Comparison of ENCODE assay signal across 19 cellular contexts in the genomic region with DNA sequence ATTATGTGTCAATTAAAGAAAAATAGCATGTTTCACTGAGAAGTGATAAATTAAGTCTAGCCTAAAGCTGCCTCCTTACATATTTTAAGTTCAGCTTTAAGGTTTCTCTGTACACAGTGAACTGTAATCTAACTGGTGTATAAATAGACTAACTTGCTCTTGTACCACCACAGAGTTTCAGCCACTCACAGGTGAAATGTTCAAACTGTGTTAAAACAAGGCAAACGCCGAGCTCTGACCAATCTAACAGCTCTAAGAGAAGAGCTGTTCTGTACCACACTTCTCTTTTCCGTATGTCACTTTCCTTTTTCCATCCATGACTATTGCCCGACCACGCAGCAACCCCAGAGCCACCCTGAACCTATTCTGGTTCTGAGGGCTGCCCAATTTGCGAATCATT.
DNase-seq lines count a peak whose midpoint lies in the region; ATAC-seq, FAIRE-seq and TF ChIP-seq lines count a peak whose summit lies in the region.
"Had no signal": no experiment of that assay in that cellular context is flagged by ENCODE, and none has a peak within 500 bp of the region (broad histone marks: within the 10 kb centered on the region; RNA-seq: fewer than 3 reads in every experiment).

No MANE protein-coding gene starts in this region.

- CTCF ChIA-PET in K562 (lab: Yijun Ruan, JAX; ENCODE audit: low intra/inter-chr PET ratio): no interaction called here

- ATAC-seq in GM18867 (IDR thresholded peaks at IDR 0.05; ENCODE audit: unreplicated experiment) (peak; percentile 91), GM19351 (IDR thresholded peaks at IDR 0.05; ENCODE audit: unreplicated experiment) (peak; percentile 47), HG02798 (IDR thresholded peaks at IDR 0.05; ENCODE audit: poor library complexity, unreplicated experiment) (peak; percentile 50), K562 (no peak)
- no peak for ATAC-seq in natural killer cell treated with Interleukin-12 subunit alpha and Interleukin-12 subunit beta and Interleukin-15 and Interleukin-18, amount 100 ng/mL, for 72 hours
- ATAC-seq: CD8-positive, alpha-beta T cell; HCT116 had no signal

- no peaks in the 10 kb centered on the region for H3K4me1 Mint-ChIP-seq in natural killer cell treated with Interleukin-12 subunit alpha and Interleukin-12 subunit beta and Interleukin-15 and Interleukin-18, amount 100 ng/mL, for 72 hours (ENCODE audit: low read depth in 2 of 2)
- H3K4me1 Mint-ChIP-seq: CD14-positive monocyte had no signal

- no peaks in the 10 kb centered on the region for H3K36me3 Mint-ChIP-seq in natural killer cell treated with Interleukin-12 subunit alpha and Interleukin-12 subunit beta and Interleukin-15 and Interleukin-18, amount 100 ng/mL, for 72 hours
- H3K36me3 Mint-ChIP-seq: CD14-positive monocyte; CD8-positive, alpha-beta T cell had no signal

- no TSS peak for BruUV-seq in K562 (replicated peaks; lab: Mats Ljungman, UMichigan)

- H3K4me2 ChIP-seq in K562 (ENCODE audit: insufficient read depth, low read length): no peak overlapping the region

- no peak overlapping the region for H3K4me3 ChIP-seq in K562

- H3K27ac ChIP-seq in K562 (ENCODE audit: extremely low read depth, low read depth, low read length): no peak overlapping the region

- FAIRE-seq in K562 (lab: Jason Lieb, UNC): peak; percentile 6
- FAIRE-seq: A204.1, D721Med had no signal

- H3K4me1 ChIP-seq in K562 (replicated peaks in 1 of 2; ENCODE audit: control insufficient read depth in 2 of 2, insufficient read depth in 2 of 2, low read length in 2 of 2): peaks cover 0 to 4% of the 10 kb centered on the region in 2 experiments; a peak in 3 of 5 replicates

- TF ChIP-seq EP300 in K562 (IDR thresholded peaks at IDR 0.05; ENCODE audit: low read length): no peak

- H3K36me3 ChIP-seq in K562 (ENCODE audit: control insufficient read depth, insufficient read depth, low read length): no peaks in the 10 kb centered on the region

- peaks cover 4% of the 10 kb centered on the region for H3K9me3 Mint-ChIP-seq in natural killer cell treated with Interleukin-12 subunit alpha and Interleukin-12 subunit beta and Interleukin-15 and Interleukin-18, amount 100 ng/mL, for 72 hours
- H3K9me3 Mint-ChIP-seq: CD8-positive, alpha-beta T cell; IgD-negative memory B cell had no signal

- no peaks in the 10 kb centered on the region for H3K9me3 ChIP-seq in K562 (replicated peaks; ENCODE audit: control insufficient read depth, insufficient read depth, low read depth, low read length)

- TF ChIP-seq CTCF in K562 (IDR thresholded peaks at IDR 0.05 in 2 of 3, conservative IDR thresholded peaks at IDR 0.05 in 1 of 3; ENCODE audit: insufficient read depth in 2 of 3, low read depth in 1 of 3, low read length in 3 of 3): no peak

- peaks cover 4% of the 10 kb centered on the region; the same call in 2 of the 3 replicates for H3K79me2 ChIP-seq in K562 (ENCODE audit: control insufficient read depth, insufficient read depth, low read length)

- no peaks in the 10 kb centered on the region for H3K9me1 ChIP-seq in K562 (ENCODE audit: control insufficient read depth, insufficient read depth, low read length)

- no peak for TF ChIP-seq POLR2A in K562 (conservative IDR thresholded peaks at IDR 0.05)

- no peak overlapping the region for H3K4me3 Mint-ChIP-seq in natural killer cell treated with Interleukin-12 subunit alpha and Interleukin-12 subunit beta and Interleukin-15 and Interleukin-18, amount 100 ng/mL, for 72 hours
- H3K4me3 Mint-ChIP-seq: B cell; CD14-positive monocyte; CD8-positive, alpha-beta T cell; IgD-negative memory B cell had no signal

- POLR2A ChIA-PET in K562 (lab: Yijun Ruan, JAX): interaction anchor here (2.3 kb wide), 1 partner anchor 10 kb away, joined by 7 read pairs; no protein-coding TSS in a partner anchor

- H3K27ac Mint-ChIP-seq in natural killer cell treated with Interleukin-12 subunit alpha and Interleukin-12 subunit beta and Interleukin-15 and Interleukin-18, amount 100 ng/mL, for 72 hours: no peak overlapping the region
- H3K27ac Mint-ChIP-seq: B cell; CD14-positive monocyte; CD8-positive, alpha-beta T cell; IgD-negative memory B cell had no signal

- no peaks in the 10 kb centered on the region for H4K20me1 ChIP-seq in K562 (replicated peaks; ENCODE audit: control insufficient read depth, insufficient read depth, low read length)

- H3K9ac ChIP-seq in K562 (ENCODE audit: insufficient read depth in 1 of 2, low read depth in 2 of 2, low read length in 2 of 2): no peak overlapping the region

- WGBS in K562 (ENCODE audit: insufficient coverage, low coverage, missing lambda C conversion rate): 68% methylated on average over 6 of the region's 6 CpGs

- in situ Hi-C loops in K562 (cut with MboI): no loop called here

- no peaks in the 10 kb centered on the region for H3K27me3 ChIP-seq in K562 (ENCODE audit: control insufficient read depth in 2 of 2, insufficient read depth in 2 of 2, low read length in 2 of 2)

- no peak for TF ChIP-seq RAD21 in K562 (CRISPR knock-in tag; conservative IDR thresholded peaks at IDR 0.05 in 1 of 2, IDR thresholded peaks at IDR 0.05 in 1 of 2)

- H3K27me3 Mint-ChIP-seq in natural killer cell treated with Interleukin-12 subunit alpha and Interleukin-12 subunit beta and Interleukin-15 and Interleukin-18, amount 100 ng/mL, for 72 hours: peaks cover 10 to 13% of the 10 kb centered on the region in 2 donors

- no peak overlapping the region for H2AFZ ChIP-seq in K562 (ENCODE audit: low read depth, low read length)

- DNase-seq in K562 (ENCODE audit: extremely low read depth in 1 of 4, low spot score in 3 of 4) (no peak), NCI-H446 treated with DMSO at 0.1 percent for 48 hours (lab: John Stamatoyannopoulos, UW) (no peak), NCI-H2227 (lab: John Stamatoyannopoulos, UW; ENCODE audit: unreplicated experiment) (no peak)
- no peak for DNase-seq in natural killer cell treated with Interleukin-12 subunit alpha and Interleukin-12 subunit beta and Interleukin-15 and Interleukin-18, amount 100 ng/mL, for 72 hours (ENCODE audit: low spot score)
- DNase-seq in activated CD4-positive, alpha-beta T cell treated with anti-CD3 and anti-CD28 coated beads for 4 hours: no peak
- DNase-seq: CD8-positive, alpha-beta T cell; COR-L47; DMS153; DND-41; GF-D8 had no signal

- intact Hi-C loops in K562 (cut with micrococcal nuclease): no loop called here

TF ChIP-seq in K562, 482 proteins besides CTCF, POLR2A, EP300 and RAD21 (continues in another document):
- TF ChIP-seq ZC3H11A (IDR thresholded peaks at IDR 0.05; ENCODE audit: low read depth, low read length) (no peak), CBX1 (IDR thresholded peaks at IDR 0.05; ENCODE audit: low read depth) (no peak), ZNF655 (CRISPR knock-in tag; IDR thresholded peaks at IDR 0.05) (no peak)

Comparison
In these comparisons a context has a peak if more than half of its experiments do, and no peak if none do; other contexts are left out.
1. ATAC-seq: peak in GM18867 (single experiment), GM19351 (single experiment) and HG02798 (single experiment); none in K562 (single experiment) and natural killer cell treated with Interleukin-12 subunit alpha and Interleukin-12 subunit beta and Interleukin-15 and Interleukin-18, amount 100 ng/mL, for 72 hours (0 of 2).